22 cellular contexts compared by ENCODE assay signal in genomic region chr13:62088155-62088554, GRCh38.
"Had no signal": no experiment of that assay in that cellular context is flagged by ENCODE, and none has a peak within 500 bp of the region (broad histone marks: within the 10 kb centered on the region; RNA-seq: fewer than 3 reads in every experiment).

No MANE protein-coding gene starts in this region.

- H3K27me3 ChIP-seq: hepatocyte, pancreas, right lobe of liver, suprapubic skin, thyroid gland had no signal

- H3K36me3 ChIP-seq: pancreas, right lobe of liver, suprapubic skin, thyroid gland, uterus had no signal

- H3K9me3 ChIP-seq: pancreas, right lobe of liver, suprapubic skin, thyroid gland, uterus had no signal

- H3K4me1 ChIP-seq: pancreas, right lobe of liver, suprapubic skin, thyroid gland, uterus had no signal

- H3K79me2 ChIP-seq: hepatocyte had no signal

- H2AFZ ChIP-seq: hepatocyte had no signal

- DNase-seq: effector CD4-positive, alpha-beta T cell; endodermal cell; erythroblast; foreskin melanocyte; head of caudate nucleus; left colon; left ventricle myocardium superior; mesenchymal stem cell; midbrain; occipital lobe; pancreas; right lobe of liver; stimulated activated CD4-positive, alpha-beta T cell treated with anti-CD3 and anti-CD28 coated beads, Interleukin-4, amount 100 ng/mL, for 1 hour; stimulated activated CD8-positive, alpha-beta memory T cell treated with anti-CD3 and anti-CD28 coated beads, Interleukin-4, amount 100 ng/mL, for 48 hours; stimulated activated naive CD8-positive, alpha-beta T cell treated with anti-CD3 and anti-CD28 coated beads, Interleukin-15, Interleukin-2, amounts not matched to agents 100 U/mL and 50 U/mL, for 24 hours; thyroid gland; uterus had no signal

- H3K4me2 ChIP-seq: hepatocyte had no signal

- H3K4me3 ChIP-seq: hepatocyte, lung, pancreas, right lobe of liver, suprapubic skin, thyroid gland, uterus had no signal

- H3K27ac ChIP-seq: hepatocyte, pancreas, right lobe of liver, suprapubic skin, thyroid gland, uterus had no signal

- ATAC-seq: left colon; left ventricle myocardium superior; natural killer cell treated with Interleukin-12 subunit alpha and Interleukin-12 subunit beta and Interleukin-15 and Interleukin-18, amount 100 ng/mL, for 72 hours; pancreas; right lobe of liver; stimulated activated effector memory CD8-positive, alpha-beta T cell treated with anti-CD3 and anti-CD28 coated beads, Interleukin-12 subunit alpha, Interleukin-12 subunit beta, amount 100 ng/mL, for 72 hours; stimulated activated naive CD8-positive, alpha-beta T cell treated with anti-CD3 and anti-CD28 coated beads, Interleukin-15, Interleukin-2, amounts not matched to agents 100 U/mL and 50 U/mL, for 24 hours had no signal
